ENCODE assay signal across 6 cellular contexts in genomic region chr17:28576016-28576415, GRCh38. TPM values are rescaled to one million over a fixed set of nuclear protein-coding genes. Genes with fewer than 3 reads are reported as not detected.
DNase-seq lines count a peak whose midpoint lies in the region; ATAC-seq and TF ChIP-seq lines count a peak whose summit lies in the region.
"Not testable (repeated sequence)": the region's sequence is repeated elsewhere in the genome, so short reads cannot be mapped to it uniquely, and the experiment has no call there.

No MANE protein-coding gene starts in this region.

- not testable (repeated sequence) for H3K9ac ChIP-seq in NT2/D1 (ENCODE audit: insufficient read length, low read depth)

- H3K27me3 ChIP-seq in GM06990 (replicated peaks; ENCODE audit: control insufficient read depth, insufficient read depth, low read length); NT2/D1 (ENCODE audit: insufficient read depth, insufficient read length); layer of hippocampus (ENCODE audit: control insufficient read depth, insufficient read depth, low read length); thoracic aorta (replicated peaks; ENCODE audit: insufficient read depth): not testable (repeated sequence)

- not testable (repeated sequence) for TF ChIP-seq CTCF in GM06990 (IDR thresholded peaks at IDR 0.05; ENCODE audit: insufficient read depth, low read length, poor library complexity, severe bottlenecking); thoracic aorta (IDR thresholded peaks at IDR 0.05)

- H3K36me3 ChIP-seq in GM06990 (ENCODE audit: control insufficient read depth, insufficient read depth, low read length) (peaks cover 20% of the 10 kb centered on the region), NT2/D1 (ENCODE audit: insufficient read depth, insufficient read length, low read length) (peaks cover 63% of the 10 kb centered on the region)
- H3K36me3 ChIP-seq in thoracic aorta, result not testable (repeated sequence)

- peak overlapping the region; percentile 12; the same call in 1 of the 2 replicates for H3K4me3 ChIP-seq in GM06990 (replicated peaks; ENCODE audit: low read depth, low read length)
- peak overlapping the region; percentile 9 for H3K4me3 ChIP-seq in NT2/D1 (ENCODE audit: insufficient read length, low read depth)
- peak overlapping the region; percentile 11 for H3K4me3 ChIP-seq in thoracic aorta

- H3K4me1 Mint-ChIP-seq in activated T-cell treated with anti-CD3 and anti-CD28 coated beads, Interleukin-2, amount 50 U/mL, for 72 hours (ENCODE audit: low read depth), result peaks cover 59% of the 10 kb centered on the region

- H3K36me3 Mint-ChIP-seq in activated T-cell treated with anti-CD3 and anti-CD28 coated beads, Interleukin-2, amount 50 U/mL, for 72 hours (ENCODE audit: insufficient read depth in 2 of 2), result peaks cover 7 to 33% of the 10 kb centered on the region in 2 donors

- H3K4me1 ChIP-seq in NT2/D1 (ENCODE audit: insufficient read depth, insufficient read length) (peaks cover 12% of the 10 kb centered on the region), thoracic aorta (ENCODE audit: control insufficient read depth in 1 of 2, low read depth in 2 of 2) (peaks cover 12 to 30% of the 10 kb centered on the region in 2 donors)

- peak overlapping the region; percentile 84 to 93 for H3K4me3 Mint-ChIP-seq in activated T-cell treated with anti-CD3 and anti-CD28 coated beads, Interleukin-2, amount 50 U/mL, for 72 hours

- not testable (repeated sequence) for ATAC-seq in activated T-cell treated with anti-CD3 and anti-CD28 coated beads, Interleukin-2, amount 50 U/mL, for 72 hours (replicated peaks in 1 of 2); thoracic aorta (ENCODE audit: insufficient number of reproducible peaks, low FRiP score, low read depth)

- H3K27me3 Mint-ChIP-seq in activated T-cell treated with anti-CD3 and anti-CD28 coated beads, Interleukin-2, amount 50 U/mL, for 72 hours (ENCODE audit: low read depth), result not testable (repeated sequence)

- peak overlapping the region; percentile 23 for H3K27ac Mint-ChIP-seq in activated T-cell treated with anti-CD3 and anti-CD28 coated beads, Interleukin-2, amount 50 U/mL, for 72 hours

- H3K27ac ChIP-seq in layer of hippocampus (ENCODE audit: low read depth, low read length), result peak overlapping the region; percentile 35
- not testable (repeated sequence) for H3K27ac ChIP-seq in thoracic aorta

- not testable (repeated sequence) for H3K9me3 Mint-ChIP-seq in activated T-cell treated with anti-CD3 and anti-CD28 coated beads, Interleukin-2, amount 50 U/mL, for 72 hours

- not testable (repeated sequence) for H3K9me3 ChIP-seq in NT2/D1 (ENCODE audit: insufficient read depth, low read length); thoracic aorta

- DNase-seq in GM06990 (ENCODE audit: extremely low read depth, insufficient read length); NT2/D1 (ENCODE audit: low read depth, low spot score); activated T-cell treated with anti-CD3 and anti-CD28 coated beads, Interleukin-2, amount 50 U/mL, for 72 hours; thoracic aorta (ENCODE audit: low spot score): not testable (repeated sequence)
- DNase-seq in cerebellum (ENCODE audit: low spot score), result peak; percentile 13

RNA-seq across cellular contexts. Expression of gene ALDOC, which starts 0.7 kb away (rescaled TPM):
- total RNA-seq in activated T-cell treated with anti-CD3 and anti-CD28 coated beads, Interleukin-2, amount 50 U/mL, for 72 hours, result 10 to 100 TPM; 23.1 to 40.0 TPM
- total RNA-seq in cerebellum (87.4 TPM), thoracic aorta (10 to 100 TPM; 43.3 to 43.7 TPM)

RNA-seq across cellular contexts. Expression of gene PIGS, which starts 4.7 kb away (rescaled TPM):
- 10 to 100 TPM; 46.3 to 53.5 TPM for total RNA-seq in activated T-cell treated with anti-CD3 and anti-CD28 coated beads, Interleukin-2, amount 50 U/mL, for 72 hours
- total RNA-seq in cerebellum (24.8 TPM), thoracic aorta (10 to 100 TPM; 39.1 to 63.1 TPM)

RNA-seq across cellular contexts. Expression of gene SPAG5, which starts 22.8 kb away (rescaled TPM):
- 100 to 1,000 TPM; 134 to 141 TPM for total RNA-seq in activated T-cell treated with anti-CD3 and anti-CD28 coated beads, Interleukin-2, amount 50 U/mL, for 72 hours
- total RNA-seq in cerebellum, result 21.9 TPM
- 1 to 10 TPM; 1.6 to 5.9 TPM for total RNA-seq in thoracic aorta

RNA-seq across cellular contexts. Expression of gene UNC119, which starts 23.6 kb away (rescaled TPM):
- total RNA-seq in activated T-cell treated with anti-CD3 and anti-CD28 coated beads, Interleukin-2, amount 50 U/mL, for 72 hours, result 10 to 100 TPM; 45.3 to 53.8 TPM
- total RNA-seq in cerebellum (33.8 TPM), thoracic aorta (10 to 100 TPM; 27.8 to 34.9 TPM)

RNA-seq across cellular contexts. Expression of gene RSKR, which starts 38.0 kb away (rescaled TPM):
- total RNA-seq in activated T-cell treated with anti-CD3 and anti-CD28 coated beads, Interleukin-2, amount 50 U/mL, for 72 hours, result 10 to 100 TPM; 25.1 to 33.4 TPM
- total RNA-seq in cerebellum (34.7 TPM), thoracic aorta (10 to 100 TPM in 1 of 2 donors, 1 to 10 TPM in 1; 8.0 to 11.8 TPM)
